1 cellular context compared by ENCODE assay signal in genomic region chr16:1615761-1616160, GRCh38.
TF ChIP-seq lines count a peak whose summit lies in the region.

No MANE protein-coding gene starts in this region.

TF ChIP-seq in endothelial cell of umbilical vein, 7 proteins besides CTCF, POLR2A, EP300 and RAD21 (continued from another document):
- TF ChIP-seq JUN (IDR thresholded peaks at IDR 0.05; ENCODE audit: borderline replicate concordance, insufficient read depth, insufficient read length, low read depth) = no peak
- TF ChIP-seq MAX (IDR thresholded peaks at IDR 0.05; ENCODE audit: insufficient read depth, insufficient read length) = no peak
- TF ChIP-seq GATA2 (IDR thresholded peaks at IDR 0.05; ENCODE audit: insufficient read depth, insufficient read length, low read depth, low read length) = no peak
- no peak for TF ChIP-seq MYC (IDR thresholded peaks at IDR 0.05; ENCODE audit: low read depth, low read length)
- no peak for TF ChIP-seq FOS (IDR thresholded peaks at IDR 0.05; ENCODE audit: borderline replicate concordance, insufficient read depth, low read length)
